1 cellular context compared by ENCODE assay signal in the genomic region with DNA sequence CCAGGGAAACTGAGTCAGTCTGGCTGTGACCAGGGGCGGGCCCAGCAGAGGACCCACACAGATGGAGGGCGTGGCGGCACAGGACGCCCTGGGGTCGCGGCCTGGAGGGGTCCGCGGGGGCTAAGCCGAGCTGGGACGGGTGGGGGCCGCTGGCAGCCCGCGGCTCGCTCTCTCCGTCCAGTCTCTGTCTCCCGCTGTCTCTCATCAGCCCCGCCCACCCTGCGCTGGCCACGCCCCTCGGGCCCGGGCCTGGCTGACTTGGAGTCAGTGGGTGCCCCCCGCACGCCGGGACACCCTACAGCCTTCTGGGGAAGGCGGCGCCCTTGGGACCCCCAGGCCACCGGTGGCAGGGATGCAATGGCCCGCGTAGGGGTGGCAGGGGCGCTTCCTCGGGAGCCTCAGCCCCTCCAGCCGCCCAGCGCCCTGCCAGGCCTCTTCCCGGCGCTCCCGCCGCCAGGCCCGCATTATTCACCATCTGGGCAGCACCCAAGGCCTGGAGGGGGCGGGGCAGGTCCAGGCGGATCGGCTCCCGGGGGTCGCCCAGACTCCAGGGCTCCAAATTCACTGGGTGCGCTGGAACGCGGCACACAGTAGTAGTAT.
TF ChIP-seq lines count a peak whose summit lies in the region.

Gene TBXA2R, minus strand, starts transcription at position 186 of the 600 bp plus-strand sequence. CDS start 6,241 bp downstream, outside the sequence.

TF ChIP-seq in K562, 482 proteins besides CTCF, POLR2A, EP300 and RAD21 (continued from another document):
- TF ChIP-seq, protein P1, sequence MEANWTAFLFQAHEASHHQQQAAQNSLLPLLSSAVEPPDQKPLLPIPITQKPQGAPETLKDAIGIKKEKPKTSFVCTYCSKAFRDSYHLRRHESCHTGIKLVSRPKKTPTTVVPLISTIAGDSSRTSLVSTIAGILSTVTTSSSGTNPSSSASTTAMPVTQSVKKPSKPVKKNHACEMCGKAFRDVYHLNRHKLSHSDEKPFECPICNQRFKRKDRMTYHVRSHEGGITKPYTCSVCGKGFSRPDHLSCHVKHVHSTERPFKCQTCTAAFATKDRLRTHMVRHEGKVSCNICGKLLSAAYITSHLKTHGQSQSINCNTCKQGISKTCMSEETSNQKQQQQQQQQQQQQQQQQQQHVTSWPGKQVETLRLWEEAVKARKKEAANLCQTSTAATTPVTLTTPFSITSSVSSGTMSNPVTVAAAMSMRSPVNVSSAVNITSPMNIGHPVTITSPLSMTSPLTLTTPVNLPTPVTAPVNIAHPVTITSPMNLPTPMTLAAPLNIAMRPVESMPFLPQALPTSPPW (CRISPR knock-in tag; IDR thresholded peaks at IDR 0.05), result peak; percentile 90
- no peak for TF ChIP-seq ESRRA (IDR thresholded peaks at IDR 0.05; ENCODE audit: borderline replicate concordance, low read depth)
- no peak for TF ChIP-seq ZNF766 (CRISPR knock-in tag; conservative IDR thresholded peaks at IDR 0.05)
- no peak for TF ChIP-seq KLF13 (tag; IDR thresholded peaks at IDR 0.05; ENCODE audit: borderline replicate concordance, low read depth)
- TF ChIP-seq ETS2 (tag; IDR thresholded peaks at IDR 0.05; ENCODE audit: borderline replicate concordance, poor library complexity, severe bottlenecking), result no peak
- TF ChIP-seq CSDE1 (IDR thresholded peaks at IDR 0.05), result no peak
